Comparison of ENCODE assay signal across 12 cellular contexts in genomic region chr12:5433081-5433839, GRCh38. TPM values are rescaled to one million over a fixed set of nuclear protein-coding genes. Genes with fewer than 3 reads are reported as not detected.
DNase-seq lines count a peak whose midpoint lies in the region; ATAC-seq, FAIRE-seq and TF ChIP-seq lines count a peak whose summit lies in the region.
"Had no signal": no experiment of that assay in that cellular context is flagged by ENCODE, and none has a peak within 500 bp of the region (broad histone marks: within the 10 kb centered on the region; RNA-seq: fewer than 3 reads in every experiment).

No MANE protein-coding gene starts in this region.

- H3K4me2 ChIP-seq in SK-N-SH (peak overlapping the region; percentile 82), endothelial cell of umbilical vein (ENCODE audit: insufficient read depth, low read length) (no peak overlapping the region)

- no peak overlapping the region for H3K9ac ChIP-seq in SK-N-SH
- no peak overlapping the region for H3K9ac ChIP-seq in endothelial cell of umbilical vein (replicated peaks; ENCODE audit: extremely low read depth, insufficient read depth, low read length)
- H3K9ac ChIP-seq in mucosa of rectum (ENCODE audit: low read depth in 1 of 2, low read length in 2 of 2), result peak overlapping the region; percentile 33 to 47

- intact Hi-C loops in endothelial cell of umbilical vein (cut with micrococcal nuclease) (no loop called here), vagina (cut with DNase I) (no loop called here)

- no peaks in the 10 kb centered on the region for H3F3A ChIP-seq in SK-N-SH (replicated peaks; ENCODE audit: insufficient read depth)

- no peak for TF ChIP-seq RAD21 in SK-N-SH (IDR thresholded peaks at IDR 0.05; ENCODE audit: low read length)

- ATAC-seq in SK-N-SH treated with all-trans-retinoic acid at 6 μM for 48 hours (no peak), GM21515 (IDR thresholded peaks at IDR 0.05; ENCODE audit: unreplicated experiment) (no peak), GM21786 (IDR thresholded peaks at IDR 0.05; ENCODE audit: unreplicated experiment) (no peak)

- H3K27me3 ChIP-seq in SK-N-SH (ENCODE audit: insufficient read depth) (peaks cover 92% of the 10 kb centered on the region), endothelial cell of umbilical vein (ENCODE audit: control insufficient read depth in 2 of 2, insufficient read depth in 2 of 2, low read length in 2 of 2) (peaks cover 79 to 94% of the 10 kb centered on the region in 2 experiments), mucosa of rectum (ENCODE audit: control insufficient read depth in 2 of 2, insufficient read depth in 2 of 2, low read length in 2 of 2) (peaks cover 37 to 52% of the 10 kb centered on the region in 2 donors), vagina (no peaks in the 10 kb centered on the region)

- H3K4me3 ChIP-seq in SK-N-SH (ENCODE audit: low read depth in 2 of 2, low read length in 1 of 2), result peak overlapping the region in 1 of 2 experiments; percentile 37; a peak in 1 of 4 replicates
- H3K4me3 ChIP-seq in endothelial cell of umbilical vein (replicated peaks in 1 of 3; ENCODE audit: insufficient read depth in 1 of 3, low read depth in 1 of 3, low read length in 3 of 3), result no peak overlapping the region
- H3K4me3 ChIP-seq in mucosa of rectum (ENCODE audit: low read length in 2 of 2), result peak overlapping the region; percentile 53 to 65
- peak overlapping the region; percentile 56 to 69 for H3K4me3 ChIP-seq in vagina

- TF ChIP-seq POLR2A in endothelial cell of umbilical vein (IDR thresholded peaks at IDR 0.05; ENCODE audit: low read depth, low read length) (no peak), vagina (IDR thresholded peaks at IDR 0.05) (no peak)

- 9% methylated on average over 19 of the region's 59 CpGs for WGBS in SK-N-SH (ENCODE audit: low lambda C conversion rate)

- TF ChIP-seq CTCF in SK-N-SH (IDR thresholded peaks at IDR 0.05), result no peak
- TF ChIP-seq CTCF in endothelial cell of umbilical vein (IDR thresholded peaks at IDR 0.05; ENCODE audit: extremely low read depth in 1 of 2, insufficient read depth in 1 of 2, low read depth in 1 of 2, low read length in 2 of 2), result no peak
- no peak for TF ChIP-seq CTCF in vagina (IDR thresholded peaks at IDR 0.05)

- no peak for FAIRE-seq in endothelial cell of umbilical vein (lab: Jason Lieb, UNC)

- POLR2A ChIA-PET in SK-N-SH (lab: Yijun Ruan, JAX) (no interaction called here), endothelial cell of umbilical vein (lab: Charles Lee) (no interaction called here)

- CTCF ChIA-PET in SK-N-SH (lab: Yijun Ruan, JAX) (interaction anchor here (1.1 to 2.1 kb wide), 5 partner anchors 9 to 16 kb away, joined by 3 to 7 read pairs (median 6); no protein-coding TSS in a partner anchor), endothelial cell of umbilical vein (lab: Charles Lee) (interaction anchor here (0.8 to 2.8 kb wide), 3 partner anchors 78 to 216 kb away, joined by 3 to 18 read pairs (median 15); no protein-coding TSS in a partner anchor)

- no peaks in the 10 kb centered on the region for H3K36me3 ChIP-seq in SK-N-SH (replicated peaks in 1 of 2; ENCODE audit: control insufficient read depth in 1 of 2, insufficient read depth in 2 of 2, low read length in 1 of 2)
- no peaks in the 10 kb centered on the region for H3K36me3 ChIP-seq in endothelial cell of umbilical vein (ENCODE audit: control insufficient read depth in 2 of 2, extremely low read depth in 1 of 2, insufficient read depth in 2 of 2, low read length in 2 of 2)
- H3K36me3 ChIP-seq in mucosa of rectum (ENCODE audit: control insufficient read depth in 2 of 2, insufficient read depth in 2 of 2, low read length in 2 of 2), result no peaks in the 10 kb centered on the region
- no peaks in the 10 kb centered on the region for H3K36me3 ChIP-seq in vagina

- H3K4me1 ChIP-seq in SK-N-SH (ENCODE audit: control insufficient read depth in 1 of 2, insufficient read depth in 2 of 2, low read depth in 1 of 2, low read length in 1 of 2), result peaks cover 0 to 3% of the 10 kb centered on the region in 2 experiments; a peak in 1 of 4 replicates
- peaks cover 7% of the 10 kb centered on the region for H3K4me1 ChIP-seq in endothelial cell of umbilical vein (ENCODE audit: control insufficient read depth, extremely low read depth, insufficient read depth, low read length)
- peaks cover 11 to 22% of the 10 kb centered on the region in 2 donors for H3K4me1 ChIP-seq in mucosa of rectum (ENCODE audit: control insufficient read depth in 2 of 2, insufficient read depth in 2 of 2, low read length in 2 of 2)
- H3K4me1 ChIP-seq in vagina, result peaks cover 74% of the 10 kb centered on the region

- H3K9me1 ChIP-seq in endothelial cell of umbilical vein (replicated peaks; ENCODE audit: control insufficient read depth, extremely low read depth, insufficient read depth, low read length), result no peaks in the 10 kb centered on the region

- dilution Hi-C loops in endothelial cell of umbilical vein (cut with MboI; ENCODE audit: extremely low pct_ligation_motif_present, low sequenced_read_pairs), result no loop called here

- H3K9me3 ChIP-seq in SK-N-SH (no peaks in the 10 kb centered on the region), endothelial cell of umbilical vein (replicated peaks; ENCODE audit: control insufficient read depth, insufficient read depth, low read length) (no peaks in the 10 kb centered on the region), mucosa of rectum (ENCODE audit: control insufficient read depth in 2 of 2, low read length in 2 of 2) (no peaks in the 10 kb centered on the region), vagina (no peaks in the 10 kb centered on the region)

- H4K20me1 ChIP-seq in SK-N-SH (ENCODE audit: insufficient read depth) (no peaks in the 10 kb centered on the region), endothelial cell of umbilical vein (replicated peaks; ENCODE audit: control insufficient read depth, extremely low read depth, insufficient read depth, low read length) (no peaks in the 10 kb centered on the region)

- no peak overlapping the region for H2AFZ ChIP-seq in SK-N-SH (ENCODE audit: low read depth)
- H2AFZ ChIP-seq in endothelial cell of umbilical vein (ENCODE audit: low read depth, low read length), result no peak overlapping the region

- TF ChIP-seq EP300 in SK-N-SH (IDR thresholded peaks at IDR 0.05; ENCODE audit: borderline replicate concordance in 1 of 2, low read depth in 1 of 2, low read length in 1 of 2), result no peak

- no peaks in the 10 kb centered on the region for H3K9me2 ChIP-seq in SK-N-SH

- H3K79me2 ChIP-seq in SK-N-SH (ENCODE audit: insufficient read depth) (no peaks in the 10 kb centered on the region), endothelial cell of umbilical vein (ENCODE audit: control insufficient read depth, insufficient read depth, low read length) (no peaks in the 10 kb centered on the region)

- H3K27ac ChIP-seq in SK-N-SH (ENCODE audit: low read depth in 2 of 2, low read length in 1 of 2), result no peak overlapping the region
- H3K27ac ChIP-seq in endothelial cell of umbilical vein (ENCODE audit: insufficient read depth, low read depth, low read length), result no peak overlapping the region
- no peak overlapping the region for H3K27ac ChIP-seq in mucosa of rectum (ENCODE audit: low read depth in 2 of 2, low read length in 2 of 2)
- H3K27ac ChIP-seq in vagina, result peak overlapping the region; percentile 73

- DNase-seq in SK-N-SH, result no peak
- no peak for DNase-seq in endothelial cell of umbilical vein (ENCODE audit: low read depth, low spot score)
- DNase-seq in vagina (ENCODE audit: extremely low spot score in 2 of 2), result peak in 1 of 2 donors; percentile 67
- DNase-seq in DMS114 treated with DMSO at 0.1 percent for 48 hours (lab: John Stamatoyannopoulos, UW; ENCODE audit: unreplicated experiment), result no peak
- DNase-seq: activated CD4-positive, alpha-beta T cell treated with anti-CD3 and anti-CD28 coated beads for 1 hour; AML-193; NCI-H2081 treated with DMSO at 0.1 percent for 48 hours had no signal

- BruUV-seq in endothelial cell of umbilical vein (replicated peaks; lab: Mats Ljungman, UMichigan), result no TSS peak

TF ChIP-seq in SK-N-SH, 30 proteins besides CTCF, POLR2A, EP300 and RAD21:
- TF ChIP-seq EZH2phosphoT487 (IDR thresholded peaks at IDR 0.05; ENCODE audit: borderline replicate concordance, low read depth) (peak; percentile 79; the same call in 1 of the 2 replicates), ELF1 (IDR thresholded peaks at IDR 0.05) (no peak)

TF ChIP-seq in SK-N-SH treated with all-trans-retinoic acid at 6 μM for 48 hours, 23 proteins besides CTCF, POLR2A, EP300 and RAD21:
- TF ChIP-seq BACH2 (CRISPR knock-in tag; IDR thresholded peaks at IDR 0.05; ENCODE audit: borderline replicate concordance), result no peak
- no peak for TF ChIP-seq ZNF8 (CRISPR knock-in tag; IDR thresholded peaks at IDR 0.05)

TF ChIP-seq in endothelial cell of umbilical vein, 7 proteins besides CTCF, POLR2A, EP300 and RAD21:
- TF ChIP-seq MYC (IDR thresholded peaks at IDR 0.05; ENCODE audit: low read depth, low read length) (no peak), EZH2 (IDR thresholded peaks at IDR 0.05; ENCODE audit: borderline replicate concordance, low read depth, low read length, severe bottlenecking) (peak; percentile 97), FOS (IDR thresholded peaks at IDR 0.05; ENCODE audit: borderline replicate concordance, insufficient read depth, low read length) (no peak)

RNA-seq across cellular contexts. Expression of gene NTF3, which starts 1.4 kb away (rescaled TPM):
- not detected in 2 replicates for polyA plus RNA-seq in SK-N-SH (2012; rRNA removed)
- not detected in 2 replicates for polyA plus RNA-seq in SK-N-SH (2012; cell fraction: cytosol; rRNA removed)
- polyA plus RNA-seq in SK-N-SH (2012; cell fraction: nucleus; rRNA removed), result 0.09 TPM in 1 of 2 replicates, not detected in the other
- total RNA-seq in endothelial cell of umbilical vein, result not detected in 2 replicates
- polyA plus RNA-seq in endothelial cell of umbilical vein, result not detected in 2 replicates
- not detected in 2 replicates for polyA plus RNA-seq in endothelial cell of umbilical vein (2011; cell fraction: cytosol; rRNA removed)
- polyA plus RNA-seq in endothelial cell of umbilical vein (2011; cell fraction: nucleus; rRNA removed), result not detected in 2 replicates
- polyA plus RNA-seq in endothelial cell of umbilical vein (2012), result 0.20 TPM in 1 of 2 replicates, not detected in the other
- not detected in 2 replicates for polyA minus RNA-seq in endothelial cell of umbilical vein
- not detected for polyA minus RNA-seq in endothelial cell of umbilical vein (2011; cell fraction: cytosol; rRNA and poly(A)+ RNA removed)
- polyA minus RNA-seq in endothelial cell of umbilical vein (2011; cell fraction: nucleus; rRNA and poly(A)+ RNA removed), result not detected in 2 replicates
- total RNA-seq in vagina, result 1.7 TPM
- total RNA-seq: omental fat pad had no signal

Comparison
In these comparisons a context has a peak if more than half of its experiments do, and no peak if none do; other contexts are left out.
1. H3K4me3 ChIP-seq: peak in mucosa of rectum (2 of 2) and vagina (2 of 2); none in endothelial cell of umbilical vein (0 of 3).
2. H3K9ac ChIP-seq: peak in mucosa of rectum (2 of 2); none in SK-N-SH (single experiment) and endothelial cell of umbilical vein (single experiment).